11 cellular contexts compared by ENCODE assay signal in the genomic region with DNA sequence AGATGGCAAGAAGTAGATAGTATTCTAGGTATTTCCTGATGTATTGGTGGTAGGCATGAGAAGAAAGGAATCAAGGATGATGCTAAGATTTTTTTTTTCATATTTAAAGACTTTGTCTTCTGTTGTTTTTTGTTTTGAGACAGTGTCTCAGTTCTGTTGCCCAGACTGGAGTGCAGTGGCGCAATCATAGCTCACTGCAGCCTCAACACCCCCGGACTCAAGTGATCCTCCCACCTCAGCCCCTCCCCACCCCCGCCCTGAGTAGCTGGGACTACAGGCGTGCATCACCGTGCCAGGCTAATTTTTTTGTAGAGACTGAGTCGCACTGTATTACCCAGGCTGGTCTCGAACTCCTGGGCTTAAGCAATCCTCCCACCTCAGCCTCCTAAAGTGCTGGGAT. TPM values are rescaled to one million over a fixed set of nuclear protein-coding genes. Genes with fewer than 3 reads are reported as not detected.
DNase-seq lines count a peak whose midpoint lies in the region; ATAC-seq and TF ChIP-seq lines count a peak whose summit lies in the region.
"Had no signal": no experiment of that assay in that cellular context is flagged by ENCODE, and none has a peak within 500 bp of the region (broad histone marks: within the 10 kb centered on the region; RNA-seq: fewer than 3 reads in every experiment).

No MANE protein-coding gene starts in this region.

- H3K4me1 Mint-ChIP-seq in CD14-positive monocyte (peaks cover 38% of the 10 kb centered on the region), neural progenitor cell (peaks cover 24% of the 10 kb centered on the region)
- peaks cover 39% of the 10 kb centered on the region for H3K4me1 Mint-ChIP-seq in activated naive CD8-positive, alpha-beta T cell treated with anti-CD3 and anti-CD28 coated beads, Interleukin-2, amount 10 ng/mL, durations not matched to agents 7 days and 5 days

- H3K9me3 ChIP-seq in GM23248 (ENCODE audit: low read depth) (no peaks in the 10 kb centered on the region), neural progenitor cell (ENCODE audit: low read depth) (no peaks in the 10 kb centered on the region)
- H3K9me3 ChIP-seq: Caco-2, suprapubic skin had no signal

- H4K20me1 ChIP-seq in GM23248 (ENCODE audit: insufficient read depth): peaks cover 3% of the 10 kb centered on the region; the same call in 1 of the 2 replicates
- H4K20me1 ChIP-seq in neural progenitor cell (ENCODE audit: low read depth): peaks cover 19% of the 10 kb centered on the region

- H3K27ac ChIP-seq in GM23248 (peak overlapping the region; percentile 53), neural progenitor cell (no peak overlapping the region)

- DNase-seq in CD14-positive monocyte (ENCODE audit: low spot score) (no peak), GM23248 (peak; percentile 44), neural progenitor cell (ENCODE audit: low spot score) (no peak), NCI-H2029 treated with DMSO at 0.1 percent for 48 hours (lab: John Stamatoyannopoulos, UW) (no peak)
- DNase-seq in activated naive CD8-positive, alpha-beta T cell treated with anti-CD3 and anti-CD28 coated beads, Interleukin-2, amount 10 ng/mL, durations not matched to agents 7 days and 5 days: no peak
- DNase-seq: NCI-H774, SHP77 treated with DMSO at 0.1 percent for 48 hours had no signal

- H3K79me2 ChIP-seq in GM23248 (ENCODE audit: insufficient read depth) (peaks cover 34% of the 10 kb centered on the region), neural progenitor cell (ENCODE audit: low read depth) (peaks cover 25% of the 10 kb centered on the region)

- H3K27me3 Mint-ChIP-seq in CD14-positive monocyte (ENCODE audit: low read depth in 3 of 3) (peaks cover 0 to 4% (median 3%) of the 10 kb centered on the region in 3 donors), neural progenitor cell (ENCODE audit: insufficient read depth, low read depth) (peaks cover 6% of the 10 kb centered on the region)
- no peaks in the 10 kb centered on the region for H3K27me3 Mint-ChIP-seq in activated naive CD8-positive, alpha-beta T cell treated with anti-CD3 and anti-CD28 coated beads, Interleukin-2, amount 10 ng/mL, durations not matched to agents 7 days and 5 days

- no peaks in the 10 kb centered on the region for H3K9me2 ChIP-seq in GM23248 (ENCODE audit: insufficient read depth)

- H3K4me3 ChIP-seq in GM23248 (no peak overlapping the region), neural progenitor cell (no peak overlapping the region)
- H3K4me3 ChIP-seq: suprapubic skin had no signal

- H3K9me3 Mint-ChIP-seq in CD14-positive monocyte (peaks cover 0 to 3% (median 0%) of the 10 kb centered on the region in 7 donors), neural progenitor cell (no peaks in the 10 kb centered on the region)
- no peaks in the 10 kb centered on the region for H3K9me3 Mint-ChIP-seq in activated naive CD8-positive, alpha-beta T cell treated with anti-CD3 and anti-CD28 coated beads, Interleukin-2, amount 10 ng/mL, durations not matched to agents 7 days and 5 days

- H3K9ac ChIP-seq in GM23248 (peak overlapping the region; percentile 16; the same call in 1 of the 2 replicates), neural progenitor cell (no peak overlapping the region)

- peak; percentile 38 for TF ChIP-seq CTCF in CD14-positive monocyte (IDR thresholded peaks at IDR 0.05)
- TF ChIP-seq CTCF in neural progenitor cell (IDR thresholded peaks at IDR 0.05): no peak

- H3K36me3 Mint-ChIP-seq in CD14-positive monocyte: peaks cover 9 to 13% of the 10 kb centered on the region in 2 donors
- H3K36me3 Mint-ChIP-seq in activated naive CD8-positive, alpha-beta T cell treated with anti-CD3 and anti-CD28 coated beads, Interleukin-2, amount 10 ng/mL, durations not matched to agents 7 days and 5 days: peaks cover 13% of the 10 kb centered on the region
- peaks cover 3% of the 10 kb centered on the region for H3K36me3 Mint-ChIP-seq in neural progenitor cell

- H3K27ac Mint-ChIP-seq in CD14-positive monocyte: peak overlapping the region in 5 of 7 donors; percentile 15 to 94 (median 58)
- peak overlapping the region; percentile 32 for H3K27ac Mint-ChIP-seq in activated naive CD8-positive, alpha-beta T cell treated with anti-CD3 and anti-CD28 coated beads, Interleukin-2, amount 10 ng/mL, durations not matched to agents 7 days and 5 days
- peak overlapping the region; percentile 50 for H3K27ac Mint-ChIP-seq in neural progenitor cell

- no peaks in the 10 kb centered on the region for H3K36me3 ChIP-seq in GM23248 (ENCODE audit: low read depth)
- H3K36me3 ChIP-seq in neural progenitor cell: no peaks in the 10 kb centered on the region
- H3K36me3 ChIP-seq: suprapubic skin had no signal

- ATAC-seq in activated naive CD8-positive, alpha-beta T cell treated with anti-CD3 and anti-CD28 coated beads, Interleukin-2, amount 10 ng/mL, durations not matched to agents 7 days and 5 days (ENCODE audit: low read depth): no peak
- ATAC-seq in GM18519 (IDR thresholded peaks at IDR 0.05; ENCODE audit: low FRiP score, unreplicated experiment): no peak
- ATAC-seq in GM21423 (IDR thresholded peaks at IDR 0.05; ENCODE audit: unreplicated experiment): no peak

- peaks cover 27% of the 10 kb centered on the region for H3K4me1 ChIP-seq in GM23248 (ENCODE audit: insufficient read depth)
- peaks cover 15% of the 10 kb centered on the region for H3K4me1 ChIP-seq in neural progenitor cell

- in situ Hi-C loops in GM23248 (cut with MboI): loop anchor here (5.0 kb wide), 1 partner anchor 159 kb away; no protein-coding TSS in a partner anchor

- POLR2A ChIA-PET in activated naive CD8-positive, alpha-beta T cell treated with anti-CD3 and anti-CD28 coated beads, Interleukin-2, amount 10 ng/mL, durations not matched to agents 7 days and 5 days (lab: Charles Lee): interaction anchor here (0.7 to 3.7 kb wide), 8 partner anchors 11 to 341 kb away, joined by 3 to 33 read pairs (median 8); no protein-coding TSS in a partner anchor

- H3K4me2 ChIP-seq in GM23248 (ENCODE audit: unreplicated experiment): peak overlapping the region; percentile 59
- H3K4me2 ChIP-seq in neural progenitor cell: no peak overlapping the region

- peaks cover 20% of the 10 kb centered on the region for H3F3A ChIP-seq in GM23248 (ENCODE audit: insufficient read depth)
- peaks cover 15% of the 10 kb centered on the region for H3F3A ChIP-seq in neural progenitor cell (ENCODE audit: low read depth)

- H3K4me3 Mint-ChIP-seq in CD14-positive monocyte (no peak overlapping the region), neural progenitor cell (peak overlapping the region; percentile 24)
- H3K4me3 Mint-ChIP-seq in activated naive CD8-positive, alpha-beta T cell treated with anti-CD3 and anti-CD28 coated beads, Interleukin-2, amount 10 ng/mL, durations not matched to agents 7 days and 5 days: peak overlapping the region; percentile 23

- H3K27me3 ChIP-seq in GM23248 (replicated peaks; ENCODE audit: insufficient read depth) (no peaks in the 10 kb centered on the region), neural progenitor cell (no peaks in the 10 kb centered on the region)
- H3K27me3 ChIP-seq: suprapubic skin had no signal

- intact Hi-C loops in CD14-positive monocyte (cut with micrococcal nuclease): loop anchor here in 1 of 2 donors (5.0 kb wide), 1 partner anchor 109 kb away; a partner anchor contains a TSS

- 22 to 24% methylated on average over 7 of the region's 7 CpGs for WGBS in GM23248 (ENCODE audit: low coverage in 1 of 2, low lambda C conversion rate in 2 of 2, missing lambda C conversion rate in 2 of 2), 2 experiments

- H2AFZ ChIP-seq in GM23248 (no peak overlapping the region), neural progenitor cell (replicated peaks) (no peak overlapping the region)

RNA-seq across cellular contexts. Expression of gene CAPZB, which starts 2.8 kb away (rescaled TPM):
- 100 to 1,000 TPM; 407 to 504 TPM for polyA plus RNA-seq in CD14-positive monocyte
- total RNA-seq in GM23248 (2014; rRNA removed; shearing (Covaris generic)): 188 and 229 TPM in 2 replicates
- 494 and 506 TPM in 2 replicates for polyA plus RNA-seq in GM23248 (2016; fragmentation: Nextera tagmentation; extraction: Ambion mirVana)
- 100 to 1,000 TPM; 395 to 412 TPM for total RNA-seq in activated naive CD8-positive, alpha-beta T cell treated with anti-CD3 and anti-CD28 coated beads, Interleukin-2, amount 10 ng/mL, durations not matched to agents 7 days and 5 days
- 134 and 198 TPM in 2 replicates for total RNA-seq in neural progenitor cell (ENCODE audit: low replicate concordance)

Comparison
In these comparisons a context has a peak if more than half of its experiments do, and no peak if none do; other contexts are left out.
1. H3K4me3 Mint-ChIP-seq: peak in activated naive CD8-positive, alpha-beta T cell treated with anti-CD3 and anti-CD28 coated beads, Interleukin-2, amount 10 ng/mL, durations not matched to agents 7 days and 5 days (single experiment) and neural progenitor cell (single experiment); none in CD14-positive monocyte (0 of 2).
2. Peak in every context shown above with its lines, with median percentiles within 50 percentile points of each other: H3K27ac Mint-ChIP-seq.